In genomic region chr22:39343259-39344045, GRCh38 we compare ENCODE assay signal across 8 cellular contexts. TPM values are rescaled to one million over a fixed set of nuclear protein-coding genes. Genes with fewer than 3 reads are reported as not detected.
DNase-seq lines count a peak whose midpoint lies in the region; ATAC-seq and TF ChIP-seq lines count a peak whose summit lies in the region.

No MANE protein-coding gene starts in this region.

- DNase-seq in DMS 273 (lab: John Stamatoyannopoulos, UW; ENCODE audit: unreplicated experiment) = peak; percentile 78
- DNase-seq in DMS 273 treated with DMSO at 0.1 percent for 48 hours (lab: John Stamatoyannopoulos, UW) = no peak
- peak; percentile 10 for DNase-seq in NCI-H2107 (lab: John Stamatoyannopoulos, UW)
- peak; percentile 95 for DNase-seq in cerebellar cortex (ENCODE audit: low spot score)
- peak; percentile 41 to 67 for DNase-seq in left colon
- peak; percentile 37 to 38 for DNase-seq in stimulated activated CD4-positive, alpha-beta T cell treated with anti-CD3 and anti-CD28 coated beads, Interleukin-4, amount 100 ng/mL, for 48 hours (ENCODE audit: low read depth in 2 of 2)

- intact Hi-C loops in left colon (cut with DNase I, micrococcal nuclease) = no loop called here

- ATAC-seq in left colon = peak; percentile 80
- no peak for ATAC-seq in GM21576 (IDR thresholded peaks at IDR 0.05; ENCODE audit: unreplicated experiment)

- peak; percentile 89 for TF ChIP-seq CTCF in VCaP (conservative IDR thresholded peaks at IDR 0.05)

- no peak overlapping the region; the same call in 1 of the 2 replicates for H3K27ac ChIP-seq in VCaP

RNA-seq across cellular contexts. Expression of gene SYNGR1, which starts 6.3 kb away (rescaled TPM):
- total RNA-seq in left colon = 1 to 10 TPM; 1.3 to 4.4 TPM

RNA-seq across cellular contexts. Expression of gene RPL3, which starts 24.0 kb away (rescaled TPM):
- 1,000 to 10,000 TPM; 1,637 to 1,665 TPM for total RNA-seq in left colon

RNA-seq across cellular contexts. Expression of gene TAB1, which starts 56.1 kb away (rescaled TPM):
- 10 to 100 TPM; 19.4 to 20.3 TPM for total RNA-seq in left colon
